In the genomic region with DNA sequence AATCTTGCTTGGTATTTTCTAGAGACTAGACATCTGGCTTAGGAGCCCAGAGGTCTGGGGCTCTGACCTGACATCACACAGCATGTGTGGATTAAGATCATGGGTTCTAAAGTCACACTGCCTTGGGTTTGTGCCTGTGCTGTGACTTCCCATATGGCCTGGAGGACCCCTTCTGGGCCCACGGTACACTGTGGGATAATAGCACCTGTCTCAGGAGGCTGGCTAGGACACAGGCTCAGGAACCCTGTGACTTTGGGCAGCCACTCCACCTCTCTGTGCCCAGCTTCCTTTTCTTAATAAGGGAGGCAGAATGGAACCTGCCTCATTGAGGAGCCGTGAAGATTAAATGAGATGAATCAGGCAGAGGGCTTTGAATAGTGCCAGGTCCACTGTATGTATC, we compare ENCODE assay signal across 17 cellular contexts.
DNase-seq lines count a peak whose midpoint lies in the region; ATAC-seq, FAIRE-seq and TF ChIP-seq lines count a peak whose summit lies in the region.
"Had no signal": no experiment of that assay in that cellular context is flagged by ENCODE, and none has a peak within 500 bp of the region (broad histone marks: within the 10 kb centered on the region; RNA-seq: fewer than 3 reads in every experiment).

No MANE protein-coding gene starts in this region.

- TF ChIP-seq POLR2A in Peyer's patch (IDR thresholded peaks at IDR 0.05) (no peak), sigmoid colon (IDR thresholded peaks at IDR 0.05) (no peak)

- H3K36me3 Mint-ChIP-seq in activated T-cell treated with anti-CD3 and anti-CD28 coated beads, Interleukin-2, amount 50 U/mL, for 24 hours (ENCODE audit: low read depth), result no peaks in the 10 kb centered on the region
- H3K36me3 Mint-ChIP-seq: CD8-positive, alpha-beta memory T cell had no signal

- H3F3A ChIP-seq in PC-3 (ENCODE audit: low read length, unreplicated experiment), result no peaks in the 10 kb centered on the region

- no peak overlapping the region for H3K4me2 ChIP-seq in PC-3 (ENCODE audit: low read length)
- H3K4me2 ChIP-seq: BLaER1, GM23338 had no signal

- H3K4me3 ChIP-seq in Peyer's patch (no peak overlapping the region), kidney (ENCODE audit: low read length in 2 of 2) (no peak overlapping the region), sigmoid colon (no peak overlapping the region), PC-3 (ENCODE audit: low read length) (no peak overlapping the region)
- H3K4me3 ChIP-seq: BLaER1, GM23338 had no signal

- ATAC-seq in PC-3 (no peak), HG03442 (IDR thresholded peaks at IDR 0.05; ENCODE audit: unreplicated experiment) (no peak)
- ATAC-seq: GM23338 had no signal

- H3K9me3 ChIP-seq in Peyer's patch (no peaks in the 10 kb centered on the region), kidney (ENCODE audit: control insufficient read depth in 1 of 2, low read length in 2 of 2) (no peaks in the 10 kb centered on the region), sigmoid colon (no peaks in the 10 kb centered on the region), PC-3 (ENCODE audit: low read length) (0 out of 2 replicates have a peak, but pooled peaks cover 9% of the 10 kb centered on the region)
- H3K9me3 ChIP-seq: BLaER1, Caco-2 had no signal

- WGBS in sigmoid colon, 2 donors, result 87 to 90% methylated on average over 2 of the region's 2 CpGs

- H3K9ac ChIP-seq in kidney (ENCODE audit: low read length in 2 of 2), result no peak overlapping the region
- H3K9ac ChIP-seq in PC-3 (ENCODE audit: low read length), result no peak overlapping the region
- H3K9ac ChIP-seq: BLaER1 had no signal

- H3K27me3 ChIP-seq in Peyer's patch (no peaks in the 10 kb centered on the region), sigmoid colon (peaks cover 0 to 4% (median 0%) of the 10 kb centered on the region in 3 donors), PC-3 (ENCODE audit: low read length) (peaks cover 62% of the 10 kb centered on the region)
- H3K27me3 ChIP-seq: BLaER1 had no signal

- no peak overlapping the region for H3K27ac ChIP-seq in Peyer's patch
- H3K27ac ChIP-seq in kidney (ENCODE audit: low read depth in 2 of 2, low read length in 2 of 2), result no peak overlapping the region
- no peak overlapping the region for H3K27ac ChIP-seq in sigmoid colon
- no peak overlapping the region for H3K27ac ChIP-seq in PC-3 (ENCODE audit: low read length)
- H3K27ac ChIP-seq: 22Rv1, BLaER1 had no signal

- no peaks in the 10 kb centered on the region for H3K9me3 Mint-ChIP-seq in activated T-cell treated with anti-CD3 and anti-CD28 coated beads, Interleukin-2, amount 50 U/mL, for 24 hours
- H3K9me3 Mint-ChIP-seq: CD8-positive, alpha-beta memory T cell; GM23338 had no signal

- H3K4me1 Mint-ChIP-seq in activated T-cell treated with anti-CD3 and anti-CD28 coated beads, Interleukin-2, amount 50 U/mL, for 24 hours (ENCODE audit: low read depth), result no peaks in the 10 kb centered on the region
- H3K4me1 Mint-ChIP-seq: CD8-positive, alpha-beta memory T cell had no signal

- FAIRE-seq in kidney (lab: Jason Lieb, UNC), result no peak
- FAIRE-seq: GM12892 had no signal

- H4K20me1 ChIP-seq in PC-3 (ENCODE audit: low read length), result no peaks in the 10 kb centered on the region
- H4K20me1 ChIP-seq: BLaER1 had no signal

- no peaks in the 10 kb centered on the region for H3K36me3 ChIP-seq in Peyer's patch
- no peaks in the 10 kb centered on the region for H3K36me3 ChIP-seq in kidney (ENCODE audit: control insufficient read depth in 1 of 2, insufficient read depth in 2 of 2, low read length in 2 of 2)
- H3K36me3 ChIP-seq in sigmoid colon, result no peaks in the 10 kb centered on the region
- H3K36me3 ChIP-seq in PC-3 (ENCODE audit: low read depth, low read length), result no peaks in the 10 kb centered on the region
- H3K36me3 ChIP-seq: BLaER1 had no signal

- H3K27ac Mint-ChIP-seq in activated T-cell treated with anti-CD3 and anti-CD28 coated beads, Interleukin-2, amount 50 U/mL, for 24 hours, result no peak overlapping the region
- H3K27ac Mint-ChIP-seq: CD8-positive, alpha-beta memory T cell; GM23338 had no signal

- no peak for TF ChIP-seq CTCF in Peyer's patch (IDR thresholded peaks at IDR 0.05)
- no peak for TF ChIP-seq CTCF in kidney (IDR thresholded peaks at IDR 0.05; ENCODE audit: borderline replicate concordance, extremely low read depth, insufficient read depth)
- TF ChIP-seq CTCF in sigmoid colon (IDR thresholded peaks at IDR 0.05), result no peak
- no peak for TF ChIP-seq CTCF in PC-3 (conservative IDR thresholded peaks at IDR 0.05; ENCODE audit: low read depth, low read length)

- CTCF ChIA-PET in PC-3 (lab: Charles Lee), result no interaction called here

- intact Hi-C loops in kidney (cut with DNase I) (no loop called here), sigmoid colon (cut with DNase I) (no loop called here), PC-3 (cut with micrococcal nuclease) (no loop called here)

- no peak overlapping the region for H3K4me3 Mint-ChIP-seq in activated T-cell treated with anti-CD3 and anti-CD28 coated beads, Interleukin-2, amount 50 U/mL, for 24 hours
- H3K4me3 Mint-ChIP-seq: CD8-positive, alpha-beta memory T cell; GM23338 had no signal

- no peak for TF ChIP-seq EP300 in sigmoid colon (IDR thresholded peaks at IDR 0.05)

- no peak overlapping the region for H2AFZ ChIP-seq in PC-3 (ENCODE audit: low read length)
- H2AFZ ChIP-seq: GM23338 had no signal

- H3K79me2 ChIP-seq in PC-3 (ENCODE audit: low read length), result no peaks in the 10 kb centered on the region

- peak; percentile 13 for DNase-seq in activated T-cell treated with anti-CD3 and anti-CD28 coated beads, Interleukin-2, amount 50 U/mL, for 24 hours
- DNase-seq in activated T-cell treated with anti-CD3 and anti-CD28 coated beads, Interleukin-2, amount 50 U/mL, for 48 hours, result no peak
- DNase-seq in Peyer's patch, result peak in 2 of 3 donors; percentile 13
- peak; percentile 22 for DNase-seq in kidney
- DNase-seq in sigmoid colon, result peak; percentile 25
- no peak for DNase-seq in PC-3
- DNase-seq in hepatic stellate cell (ENCODE audit: low spot score), result no peak
- DNase-seq: AML-193; CD8-positive, alpha-beta memory T cell; GDM1; H7 had no signal

- no peaks in the 10 kb centered on the region for H3K27me3 Mint-ChIP-seq in activated T-cell treated with anti-CD3 and anti-CD28 coated beads, Interleukin-2, amount 50 U/mL, for 24 hours

- POLR2A ChIA-PET in PC-3 (lab: Charles Lee; ENCODE audit: unreplicated experiment), result no interaction called here

- H3K4me1 ChIP-seq in Peyer's patch, result peaks cover 0 to 15% (median 0%) of the 10 kb centered on the region in 4 donors
- no peaks in the 10 kb centered on the region for H3K4me1 ChIP-seq in kidney (ENCODE audit: control insufficient read depth in 1 of 2, insufficient read depth in 1 of 2, low read depth in 1 of 2, low read length in 2 of 2)
- no peaks in the 10 kb centered on the region for H3K4me1 ChIP-seq in sigmoid colon
- H3K4me1 ChIP-seq in PC-3 (ENCODE audit: insufficient read depth, low read length), result no peaks in the 10 kb centered on the region
- H3K4me1 ChIP-seq: Caco-2 had no signal

- no TSS peak for BruUV-seq in PC-3 (replicated peaks; lab: Mats Ljungman, UMichigan)

- no peaks in the 10 kb centered on the region for H3K9me2 ChIP-seq in PC-3 (replicated peaks; ENCODE audit: low read length)

Comparison
In these comparisons a context has a peak if more than half of its experiments do, and no peak if none do; other contexts are left out.
1. DNase-seq: peak in activated T-cell treated with anti-CD3 and anti-CD28 coated beads, Interleukin-2, amount 50 U/mL, for 24 hours (single experiment), Peyer's patch (2 of 3), kidney (single experiment) and sigmoid colon (single experiment); none in activated T-cell treated with anti-CD3 and anti-CD28 coated beads, Interleukin-2, amount 50 U/mL, for 48 hours (0 of 2), PC-3 (single experiment) and hepatic stellate cell (single experiment).